ENCODE assay signal across 38 cellular contexts in the genomic region with DNA sequence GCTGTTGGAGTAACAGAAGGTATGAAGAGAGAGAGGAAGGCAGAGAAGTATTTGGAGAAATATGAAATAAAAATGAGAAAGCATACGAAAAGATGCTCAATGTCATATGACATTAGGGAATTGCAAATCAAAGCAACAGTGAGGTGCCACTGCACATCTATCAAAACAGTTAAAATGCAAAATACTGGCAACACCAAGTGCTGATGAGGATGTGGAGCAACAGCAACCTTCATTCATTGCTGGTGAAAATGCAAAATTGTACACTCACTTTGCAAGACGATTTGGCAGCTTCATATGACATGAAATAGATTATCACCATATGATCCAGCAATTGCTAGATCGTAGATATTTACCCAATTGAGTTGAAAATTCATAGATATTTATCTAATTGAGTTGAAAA. TPM values are rescaled to one million over a fixed set of nuclear protein-coding genes. Genes with fewer than 3 reads are reported as not detected.
"Had no signal": no experiment of that assay in that cellular context is flagged by ENCODE, and none has a peak within 500 bp of the region (broad histone marks: within the 10 kb centered on the region; RNA-seq: fewer than 3 reads in every experiment).

No MANE protein-coding gene starts in this region.

- H3K9me3 ChIP-seq: adrenal gland, body of pancreas, breast epithelium had no signal

- H3K4me3 ChIP-seq: adrenal gland, body of pancreas, breast epithelium had no signal

- H3K4me1 ChIP-seq: adrenal gland, breast epithelium had no signal

- ATAC-seq: activated CD8-positive, alpha-beta T cell treated with anti-CD3 and anti-CD28 coated beads for 36 hours; activated naive CD4-positive, alpha-beta T cell treated with anti-CD3 and anti-CD28 coated beads, Interleukin-2, amount 50 U/mL, for 72 hours; activated T-cell treated with anti-CD3 and anti-CD28 coated beads, Interleukin-2, amount 50 U/mL, for 4 hours; activated T-cell treated with anti-CD3 and anti-CD28 coated beads, Interleukin-2, amount 50 U/mL, for 72 hours; activated T-helper 17 cell treated with anti-CD3 and anti-CD28 coated beads, Interleukin-2, amount 50 U/mL, for 72 hours; body of pancreas had no signal

- FAIRE-seq: astrocyte, colon, TTC549 had no signal

- H3K27ac ChIP-seq: adrenal gland, body of pancreas, brain microvascular endothelial cell, breast epithelium, VCaP had no signal

- H3K27me3 ChIP-seq: adrenal gland, body of pancreas, brain microvascular endothelial cell, breast epithelium had no signal

- DNase-seq: activated B cell treated with CpG ODN at 0.5 μM for 24 hours; activated CD4-positive, alpha-beta memory T cell treated with anti-CD3 and anti-CD28 coated beads for 36 hours; activated CD4-positive, alpha-beta T cell treated with anti-CD3 and anti-CD28 coated beads for 4 hours; activated CD4-positive, alpha-beta T cell treated with anti-CD3 and anti-CD28 coated beads, Interleukin-2, amount 10 ng/mL, durations not matched to agents 24 days and 14 days; activated CD4-positive, alpha-beta T cell treated with anti-CD3 and anti-CD28 coated beads, Interleukin-2, amount 50 U/mL, for 1 hour; activated CD4-positive, alpha-beta T cell treated with anti-CD3 and anti-CD28 coated beads, Interleukin-2, amount 50 U/mL, for 4 hours; activated CD4-positive, CD25-positive, alpha-beta regulatory T cell treated with anti-CD3 and anti-CD28 coated beads, Interleukin-2, amount 50 U/mL, for 72 hours; activated CD8-positive, alpha-beta memory T cell treated with anti-CD3 and anti-CD28 coated beads, Interleukin-2, amount 50 U/mL, for 4 hours; activated CD8-positive, alpha-beta T cell treated with anti-CD3 and anti-CD28 coated beads for 36 hours; activated effector memory CD4-positive, alpha-beta T cell treated with anti-CD3 and anti-CD28 coated beads, Interleukin-2, amount 50 U/mL, for 16 hours; activated gamma-delta T cell treated with Interleukin-2 at 50 U/mL for 16 hours; activated naive CD4-positive, alpha-beta T cell; activated naive CD4-positive, alpha-beta T cell treated with anti-CD3 and anti-CD28 coated beads for 36 hours; activated naive CD4-positive, alpha-beta T cell treated with anti-CD3 and anti-CD28 coated beads, Interleukin-2, amount 50 U/mL, for 16 hours; activated naive CD8-positive, alpha-beta T cell treated with anti-CD3 and anti-CD28 coated beads for 36 hours; activated T-cell treated with anti-CD3 and anti-CD28 coated beads for 4 hours; activated T-cell treated with anti-CD3 and anti-CD28 coated beads, Interleukin-2, amount 50 U/mL, for 1 hour; activated T-cell treated with anti-CD3 and anti-CD28 coated beads, Interleukin-2, amount 50 U/mL, for 4 hours; activated T-cell treated with anti-CD3 and anti-CD28 coated beads, Interleukin-2, amount 50 U/mL, for 72 hours; adrenal gland; amniotic stem cell; aorta; body of pancreas; brain microvascular endothelial cell; central memory CD4-positive, alpha-beta T cell; T-helper 2 cell; T-helper 9 cell had no signal

- H3K36me3 ChIP-seq: adrenal gland, brain microvascular endothelial cell, breast epithelium had no signal

RNA-seq across cellular contexts. Expression of a gene that starts 9.4 kb away (rescaled TPM):
- total RNA-seq: activated B cell treated with CpG ODN at 0.5 μM for 24 hours; activated CD4-positive, alpha-beta memory T cell treated with anti-CD3 and anti-CD28 coated beads for 36 hours; activated CD4-positive, alpha-beta T cell treated with anti-CD3 and anti-CD28 coated beads, Interleukin-2, amount 10 ng/mL, durations not matched to agents 24 days and 14 days; activated CD8-positive, alpha-beta memory T cell treated with anti-CD3 and anti-CD28 coated beads for 36 hours; activated CD8-positive, alpha-beta T cell treated with anti-CD3 and anti-CD28 coated beads for 36 hours; activated naive CD4-positive, alpha-beta T cell treated with anti-CD3 and anti-CD28 coated beads for 36 hours; activated naive CD4-positive, alpha-beta T cell treated with anti-CD3 and anti-CD28 coated beads, Interleukin-2, amount 50 U/mL, for 72 hours; activated naive CD8-positive, alpha-beta T cell treated with anti-CD3 and anti-CD28 coated beads for 36 hours; activated T-cell treated with anti-CD3 and anti-CD28 coated beads, Interleukin-2, amount 50 U/mL, for 4 hours; activated T-cell treated with anti-CD3 and anti-CD28 coated beads, Interleukin-2, amount 50 U/mL, for 72 hours; activated T-helper 1 cell treated with anti-CD3 and anti-CD28 coated beads, Interleukin-12 subunit alpha, Interleukin-12 subunit beta, Interleukin-2, Interleukin-4 antibody, amounts not matched to agents 30 ng/mL and 10 ng/mL and 1 ng/mL, durations not matched to agents 14 hours and 24 hours and 36 hours; activated T-helper 17 cell treated with anti-CD3 and anti-CD28 coated beads, Interleukin-2, amount 50 U/mL, for 72 hours; adrenal gland; aorta; astrocyte; body of pancreas; breast epithelium; cardiac septum; cerebellum had no signal
- polyA plus RNA-seq: aorta had no signal
